Comparison of ENCODE assay signal across 14 cellular contexts in the genomic region with DNA sequence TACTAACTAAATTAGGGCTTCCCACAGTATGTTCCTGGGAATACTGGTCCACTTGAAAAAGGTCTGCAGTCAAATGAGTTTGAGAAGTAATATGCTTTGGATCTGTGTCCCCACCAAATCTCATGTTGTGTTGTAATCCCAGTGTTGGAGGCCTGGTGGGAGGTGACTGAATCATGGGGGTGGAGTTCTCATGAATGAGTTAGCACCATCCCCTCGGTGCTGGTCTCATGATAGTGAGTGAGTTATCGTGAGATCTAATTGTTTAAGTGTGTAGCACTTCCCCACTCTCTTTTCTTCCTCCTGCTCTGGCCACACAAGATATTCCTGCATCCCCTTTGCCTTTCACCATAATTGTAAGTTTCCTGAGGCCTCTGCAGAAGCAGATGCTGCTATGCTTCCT. TPM values are rescaled to one million over a fixed set of nuclear protein-coding genes. Genes with fewer than 3 reads are reported as not detected.
DNase-seq lines count a peak whose midpoint lies in the region; ATAC-seq and TF ChIP-seq lines count a peak whose summit lies in the region.
"Had no signal": no experiment of that assay in that cellular context is flagged by ENCODE, and none has a peak within 500 bp of the region (broad histone marks: within the 10 kb centered on the region; RNA-seq: fewer than 3 reads in every experiment).

No MANE protein-coding gene starts in this region.

- no peaks in the 10 kb centered on the region for H3K36me3 Mint-ChIP-seq in nephron progenitor cell (ENCODE audit: low read depth)

- peak overlapping the region; percentile 7 for H3K4me3 Mint-ChIP-seq in nephron progenitor cell
- H3K4me3 Mint-ChIP-seq: activated T-cell treated with anti-CD3 and anti-CD28 coated beads, Interleukin-2, amount 50 U/mL, for 24 hours; central memory CD8-positive, alpha-beta T cell had no signal

- DNase-seq in DMS 273 (lab: John Stamatoyannopoulos, UW; ENCODE audit: unreplicated experiment) = peak; percentile 20
- DNase-seq in DMS 273 treated with DMSO at 0.1 percent for 48 hours (lab: John Stamatoyannopoulos, UW) = no peak
- peak; percentile 24 for DNase-seq in NCI-H82 treated with DMSO at 0.1 percent for 48 hours (lab: John Stamatoyannopoulos, UW; ENCODE audit: unreplicated experiment)
- peak; percentile 2 for DNase-seq in dermis blood vessel endothelial cell
- no peak for DNase-seq in nephron progenitor cell
- no peak for DNase-seq in activated naive CD4-positive, alpha-beta T cell treated with Interleukin-2 at 50 U/mL for 16 hours
- no peak for DNase-seq in GM19238 (ENCODE audit: insufficient read length, low spot score)
- DNase-seq: activated T-cell treated with anti-CD3 and anti-CD28 coated beads, Interleukin-2, amount 50 U/mL, for 24 hours; DMS79 treated with DMSO at 0.1 percent for 48 hours; glutamatergic neuron; midbrain; T-helper 2 cell had no signal

- peak overlapping the region; percentile 50 for H3K27ac Mint-ChIP-seq in nephron progenitor cell
- H3K27ac Mint-ChIP-seq: activated T-cell treated with anti-CD3 and anti-CD28 coated beads, Interleukin-2, amount 50 U/mL, for 24 hours had no signal

- H3K9me3 Mint-ChIP-seq in nephron progenitor cell = peaks cover 19% of the 10 kb centered on the region
- H3K9me3 Mint-ChIP-seq: activated T-cell treated with anti-CD3 and anti-CD28 coated beads, Interleukin-2, amount 50 U/mL, for 24 hours; central memory CD8-positive, alpha-beta T cell had no signal

- peaks cover 8% of the 10 kb centered on the region for H3K27me3 Mint-ChIP-seq in nephron progenitor cell (ENCODE audit: low read depth, poor library complexity)
- H3K27me3 Mint-ChIP-seq: activated T-cell treated with anti-CD3 and anti-CD28 coated beads, Interleukin-2, amount 50 U/mL, for 24 hours; central memory CD8-positive, alpha-beta T cell had no signal

- peaks cover 34% of the 10 kb centered on the region for H3K4me1 Mint-ChIP-seq in nephron progenitor cell
- H3K4me1 Mint-ChIP-seq: central memory CD8-positive, alpha-beta T cell had no signal

- no peak for TF ChIP-seq CTCF in nephron progenitor cell (IDR thresholded peaks at IDR 0.05)

- no peak for ATAC-seq in HG03354 (IDR thresholded peaks at IDR 0.05; ENCODE audit: poor library complexity, severe bottlenecking, unreplicated experiment)

RNA-seq across cellular contexts. Expression of gene DMRTB1, which starts 16.9 kb away (rescaled TPM):
- not detected in 2 replicates for total RNA-seq in dermis blood vessel endothelial cell

Comparison
In these comparisons a context has a peak if more than half of its experiments do, and no peak if none do; other contexts are left out.
1. DNase-seq: peak in DMS 273 (single experiment), NCI-H82 treated with DMSO at 0.1 percent for 48 hours (single experiment) and dermis blood vessel endothelial cell (single experiment); none in DMS 273 treated with DMSO at 0.1 percent for 48 hours (single experiment), nephron progenitor cell (single experiment), activated naive CD4-positive, alpha-beta T cell treated with Interleukin-2 at 50 U/mL for 16 hours (single experiment) and GM19238 (single experiment).